Comparison of ENCODE assay signal across 3 cellular contexts in genomic region chr6:31912186-31912585, GRCh38.
TF ChIP-seq lines count a peak whose summit lies in the region.

No MANE protein-coding gene starts in this region.

TF ChIP-seq in SK-N-SH treated with all-trans-retinoic acid at 6 μM for 48 hours, 23 proteins besides CTCF, POLR2A, EP300 and RAD21:
- TF ChIP-seq ZNF565 (CRISPR knock-in tag; conservative IDR thresholded peaks at IDR 0.05; ENCODE audit: low read depth) (no peak), GLIS3 (CRISPR knock-in tag; IDR thresholded peaks at IDR 0.05) (no peak), SNAI2 (CRISPR knock-in tag; IDR thresholded peaks at IDR 0.05) (no peak), PPARA (CRISPR knock-in tag; IDR thresholded peaks at IDR 0.05; ENCODE audit: borderline replicate concordance) (no peak), ZNF8 (CRISPR knock-in tag; IDR thresholded peaks at IDR 0.05) (no peak), POU6F1 (CRISPR knock-in tag; IDR thresholded peaks at IDR 0.05; ENCODE audit: borderline replicate concordance, low read depth) (no peak), ESRRG (CRISPR knock-in tag; IDR thresholded peaks at IDR 0.05) (no peak), ISL1 (CRISPR knock-in tag; IDR thresholded peaks at IDR 0.05) (no peak), RARB (CRISPR knock-in tag; IDR thresholded peaks at IDR 0.05) (no peak)

TF ChIP-seq in SK-N-SH, 30 proteins besides CTCF, POLR2A, EP300 and RAD21:
- TF ChIP-seq NFIC (IDR thresholded peaks at IDR 0.05; ENCODE audit: borderline replicate concordance) (no peak), EZH2phosphoT487 (IDR thresholded peaks at IDR 0.05; ENCODE audit: borderline replicate concordance, low read depth) (no peak), JUND (IDR thresholded peaks at IDR 0.05) (no peak), CHD2 (IDR thresholded peaks at IDR 0.05; ENCODE audit: low read length, partially characterized antibody) (no peak), YY1 (IDR thresholded peaks at IDR 0.05; ENCODE audit: low read depth) (no peak), MAX (IDR thresholded peaks at IDR 0.05; ENCODE audit: low read depth) (no peak), PBX3 (IDR thresholded peaks at IDR 0.05) (no peak), GABPA (IDR thresholded peaks at IDR 0.05; ENCODE audit: low read depth) (no peak), ELF1 (IDR thresholded peaks at IDR 0.05) (no peak), TCF12 (IDR thresholded peaks at IDR 0.05) (no peak), IRF3 (IDR thresholded peaks at IDR 0.05; ENCODE audit: low read depth, low read length) (no peak), NRF1 (IDR thresholded peaks at IDR 0.05; ENCODE audit: low read depth, low read length) (no peak), GATA2 (CRISPR knock-in tag; IDR thresholded peaks at IDR 0.05) (no peak), FOSL2 (IDR thresholded peaks at IDR 0.05; ENCODE audit: borderline replicate concordance, low read depth) (no peak), SIN3A (IDR thresholded peaks at IDR 0.05; ENCODE audit: borderline replicate concordance, low read depth, low read length) (no peak), USF1 (IDR thresholded peaks at IDR 0.05; ENCODE audit: borderline replicate concordance, low read depth) (no peak), FOXJ3 (CRISPR knock-in tag; IDR thresholded peaks at IDR 0.05) (no peak), FOXM1 (IDR thresholded peaks at IDR 0.05; ENCODE audit: low read depth) (no peak), ZBTB33 (IDR thresholded peaks at IDR 0.05; ENCODE audit: borderline replicate concordance, low read depth) (no peak)

TF ChIP-seq in IMR-90, 13 proteins besides CTCF, POLR2A, EP300 and RAD21:
- no peak for TF ChIP-seq SMC3 (IDR thresholded peaks at IDR 0.05; ENCODE audit: low read depth, low read length)
- no peak for TF ChIP-seq RCOR1 (IDR thresholded peaks at IDR 0.05; ENCODE audit: insufficient replicate concordance, low read length)
- TF ChIP-seq BHLHE40 (IDR thresholded peaks at IDR 0.05; ENCODE audit: low read depth, low read length): no peak
- TF ChIP-seq NFE2L2 (IDR thresholded peaks at IDR 0.05; ENCODE audit: low read depth, low read length): no peak
- no peak for TF ChIP-seq RFX5 (IDR thresholded peaks at IDR 0.05; ENCODE audit: low read depth, low read length)
